In the genomic region with DNA sequence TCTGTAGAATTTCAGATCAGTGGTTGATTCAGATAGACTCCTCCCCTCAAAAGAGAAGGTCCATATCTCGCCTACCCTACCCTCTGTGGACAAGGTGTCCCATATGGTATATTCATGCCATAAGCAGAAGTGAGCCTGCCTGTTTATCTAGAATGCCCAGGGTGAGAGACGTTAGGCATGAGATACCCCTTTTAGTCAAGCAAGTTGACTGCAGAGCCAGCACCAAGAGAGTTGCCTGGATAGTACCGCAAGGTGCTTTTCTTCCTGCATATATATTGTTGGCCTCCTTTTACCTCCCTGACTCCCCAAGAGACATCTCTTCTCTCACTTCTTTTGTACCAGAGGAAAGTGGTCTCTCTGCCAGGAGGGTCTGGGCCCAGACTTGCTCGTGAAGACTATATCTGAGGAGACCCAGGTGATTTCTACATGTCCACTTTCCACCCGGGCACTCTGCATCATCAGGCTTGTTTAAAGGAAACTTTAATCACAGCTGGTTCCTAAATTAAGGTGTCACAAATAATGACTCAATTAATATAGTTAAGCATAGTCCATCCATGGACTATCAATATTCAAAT, we compare ENCODE assay signal across 13 cellular contexts. TPM values are rescaled to one million over a fixed set of nuclear protein-coding genes. Genes with fewer than 3 reads are reported as not detected.
DNase-seq lines count a peak whose midpoint lies in the region; ATAC-seq and TF ChIP-seq lines count a peak whose summit lies in the region.
"Had no signal": no experiment of that assay in that cellular context is flagged by ENCODE, and none has a peak within 500 bp of the region (broad histone marks: within the 10 kb centered on the region; RNA-seq: fewer than 3 reads in every experiment).

No MANE protein-coding gene starts in this region.

- WGBS in endodermal cell (ENCODE audit: insufficient coverage in 1 of 2, insufficient read length in 1 of 2), 2 experiments, result 95 to 100% methylated on average over 4 to 5 of the region's 5 CpGs

- ATAC-seq in stimulated activated naive CD8-positive, alpha-beta T cell treated with anti-CD3 and anti-CD28 coated beads, Interleukin-15, Interleukin-2, amounts not matched to agents 100 U/mL and 50 U/mL, for 24 hours, result no peak
- no peak for ATAC-seq in activated naive CD4-positive, alpha-beta T cell treated with anti-CD3 and anti-CD28 coated beads, Interleukin-2, amount 50 U/mL, for 72 hours
- ATAC-seq in upper lobe of right lung (no peak), HG02852 (IDR thresholded peaks at IDR 0.05; ENCODE audit: unreplicated experiment) (no peak), GM18861 (IDR thresholded peaks at IDR 0.05; ENCODE audit: unreplicated experiment) (no peak)
- ATAC-seq: mucosa of descending colon, Panc1 had no signal

- H3K27me3 Mint-ChIP-seq in stimulated activated naive CD8-positive, alpha-beta T cell treated with anti-CD3 and anti-CD28 coated beads, Interleukin-15, Interleukin-2, amounts not matched to agents 100 ng/mL and 50 ng/mL, for 24 hours, result no peaks in the 10 kb centered on the region
- peaks cover 58% of the 10 kb centered on the region for H3K27me3 Mint-ChIP-seq in endodermal cell (ENCODE audit: insufficient read depth)

- TF ChIP-seq CTCF in upper lobe of right lung (IDR thresholded peaks at IDR 0.05) (no peak), endodermal cell (conservative IDR thresholded peaks at IDR 0.05) (no peak)

- peaks cover 41% of the 10 kb centered on the region for H3K36me3 Mint-ChIP-seq in stimulated activated naive CD8-positive, alpha-beta T cell treated with anti-CD3 and anti-CD28 coated beads, Interleukin-15, Interleukin-2, amounts not matched to agents 100 ng/mL and 50 ng/mL, for 24 hours (ENCODE audit: low read depth)
- peaks cover 27 to 55% of the 10 kb centered on the region in 2 donors for H3K36me3 Mint-ChIP-seq in activated naive CD4-positive, alpha-beta T cell treated with anti-CD3 and anti-CD28 coated beads, Interleukin-2, amount 50 U/mL, for 72 hours
- H3K36me3 Mint-ChIP-seq in endodermal cell (ENCODE audit: low read depth), result no peaks in the 10 kb centered on the region

- no peak overlapping the region for H3K27ac ChIP-seq in upper lobe of right lung
- H3K27ac ChIP-seq in endodermal cell (ENCODE audit: low read depth, low read length), result no peak overlapping the region
- H3K27ac ChIP-seq: C4-2B, tibial artery had no signal

- H3K9me3 ChIP-seq in upper lobe of right lung, result no peaks in the 10 kb centered on the region
- H3K9me3 ChIP-seq in endodermal cell (ENCODE audit: control insufficient read depth, low read length), result no peaks in the 10 kb centered on the region
- H3K9me3 ChIP-seq: mucosa of descending colon, tibial artery had no signal

- intact Hi-C loops in upper lobe of right lung (cut with DNase I), result loop anchor here (10.0 kb wide), 1 partner anchor 356 kb away; no protein-coding TSS in a partner anchor

- no peak overlapping the region for H3K9ac ChIP-seq in endodermal cell (ENCODE audit: extremely low read depth, low read length, poor library complexity, severe bottlenecking)

- peaks cover 26% of the 10 kb centered on the region for H3K4me1 ChIP-seq in upper lobe of right lung
- H3K4me1 ChIP-seq in endodermal cell (ENCODE audit: control insufficient read depth, insufficient read depth, low read length), result no peaks in the 10 kb centered on the region

- peak overlapping the region; percentile 92 for H3K4me3 Mint-ChIP-seq in stimulated activated naive CD8-positive, alpha-beta T cell treated with anti-CD3 and anti-CD28 coated beads, Interleukin-15, Interleukin-2, amounts not matched to agents 100 ng/mL and 50 ng/mL, for 24 hours
- no peak overlapping the region for H3K4me3 Mint-ChIP-seq in endodermal cell

- peaks cover 74% of the 10 kb centered on the region for H3K4me1 Mint-ChIP-seq in stimulated activated naive CD8-positive, alpha-beta T cell treated with anti-CD3 and anti-CD28 coated beads, Interleukin-15, Interleukin-2, amounts not matched to agents 100 ng/mL and 50 ng/mL, for 24 hours (ENCODE audit: low read depth)
- H3K4me1 Mint-ChIP-seq in endodermal cell, result peaks cover 5% of the 10 kb centered on the region

- H3K4me3 ChIP-seq in upper lobe of right lung (peak overlapping the region; percentile 6), endodermal cell (ENCODE audit: low read length) (no peak overlapping the region)
- H3K4me3 ChIP-seq: mucosa of descending colon, tibial artery had no signal

- no peak for DNase-seq in stimulated activated naive CD8-positive, alpha-beta T cell treated with anti-CD3 and anti-CD28 coated beads, Interleukin-15, Interleukin-2, amounts not matched to agents 100 U/mL and 50 U/mL, for 24 hours
- peak; percentile 42 for DNase-seq in KG1 (lab: John Stamatoyannopoulos, UW)
- no peak for DNase-seq in activated naive CD4-positive, alpha-beta T cell treated with anti-CD3 and anti-CD28 coated beads, Interleukin-2, amount 50 U/mL, for 72 hours (ENCODE audit: low spot score in 2 of 2)
- no peak for DNase-seq in upper lobe of right lung
- no peak for DNase-seq in endodermal cell
- DNase-seq: NCI-H1105 treated with DMSO at 0.1 percent for 48 hours, tibial artery had no signal

- H3K9me3 Mint-ChIP-seq in stimulated activated naive CD8-positive, alpha-beta T cell treated with anti-CD3 and anti-CD28 coated beads, Interleukin-15, Interleukin-2, amounts not matched to agents 100 ng/mL and 50 ng/mL, for 24 hours, result no peaks in the 10 kb centered on the region
- no peaks in the 10 kb centered on the region for H3K9me3 Mint-ChIP-seq in activated naive CD4-positive, alpha-beta T cell treated with anti-CD3 and anti-CD28 coated beads, Interleukin-2, amount 50 U/mL, for 72 hours
- no peaks in the 10 kb centered on the region for H3K9me3 Mint-ChIP-seq in endodermal cell

- H3K27ac Mint-ChIP-seq in stimulated activated naive CD8-positive, alpha-beta T cell treated with anti-CD3 and anti-CD28 coated beads, Interleukin-15, Interleukin-2, amounts not matched to agents 100 ng/mL and 50 ng/mL, for 24 hours, result peak overlapping the region; percentile 98
- H3K27ac Mint-ChIP-seq in activated naive CD4-positive, alpha-beta T cell treated with anti-CD3 and anti-CD28 coated beads, Interleukin-2, amount 50 U/mL, for 72 hours, result peak overlapping the region; percentile 84 to 91
- H3K27ac Mint-ChIP-seq in endodermal cell, result no peak overlapping the region

- peaks cover 9% of the 10 kb centered on the region for H3K27me3 ChIP-seq in upper lobe of right lung
- peaks cover 57% of the 10 kb centered on the region for H3K27me3 ChIP-seq in endodermal cell (ENCODE audit: control insufficient read depth, insufficient read depth, low read length, poor library complexity, severe bottlenecking)

- H3K36me3 ChIP-seq in upper lobe of right lung (no peaks in the 10 kb centered on the region), endodermal cell (ENCODE audit: control insufficient read depth, insufficient read depth, low read length) (no peaks in the 10 kb centered on the region)
- H3K36me3 ChIP-seq: tibial artery had no signal

RNA-seq across cellular contexts. Expression of a gene that starts 4.0 kb away (rescaled TPM):
- total RNA-seq in activated naive CD4-positive, alpha-beta T cell treated with anti-CD3 and anti-CD28 coated beads, Interleukin-2, amount 50 U/mL, for 72 hours, result 10 to 100 TPM; 27.2 to 62.3 TPM
- total RNA-seq in upper lobe of right lung (18.4 TPM), endodermal cell (1 to 10 TPM; 1.3 to 2.4 TPM)
- polyA plus RNA-seq in endodermal cell (2013, experiment 1 of 2), result 6.3 TPM
- 7.1 TPM for polyA plus RNA-seq in endodermal cell (2013, experiment 2 of 2)
